17 cellular contexts compared by ENCODE assay signal in the genomic region with DNA sequence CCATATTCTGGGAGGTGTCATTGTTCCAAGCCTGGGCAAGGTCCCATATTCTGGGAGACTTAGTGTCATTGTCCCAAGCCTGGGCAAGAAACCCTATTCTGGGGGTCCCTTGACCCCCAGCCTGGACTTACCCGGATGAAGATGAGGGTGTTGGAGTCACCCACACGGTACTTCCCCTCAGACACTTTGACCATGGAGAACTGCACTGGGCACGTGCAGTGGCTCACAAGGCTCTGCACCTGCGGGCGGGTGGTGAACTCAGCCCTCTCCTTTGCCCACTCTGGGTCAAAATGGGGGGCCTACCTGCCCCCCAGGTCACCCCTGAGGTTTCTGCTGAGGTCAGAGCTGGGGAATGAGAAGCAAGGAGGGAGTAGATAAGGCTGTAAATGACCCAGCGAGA. TPM values are rescaled to one million over a fixed set of nuclear protein-coding genes. Genes with fewer than 3 reads are reported as not detected.
DNase-seq lines count a peak whose midpoint lies in the region; ATAC-seq and TF ChIP-seq lines count a peak whose summit lies in the region.
"Had no signal": no experiment of that assay in that cellular context is flagged by ENCODE, and none has a peak within 500 bp of the region (broad histone marks: within the 10 kb centered on the region; RNA-seq: fewer than 3 reads in every experiment).

No MANE protein-coding gene starts in this region.

- H3K4me1 ChIP-seq in HCT116 (ENCODE audit: control insufficient read depth in 1 of 2, insufficient read depth in 2 of 2, low read length in 2 of 2) (no peaks in the 10 kb centered on the region), neuronal stem cell (ENCODE audit: control insufficient read depth in 2 of 2, insufficient read depth in 1 of 2, low read depth in 1 of 2, low read length in 2 of 2) (peaks cover 5 to 7% of the 10 kb centered on the region in 2 donors)

- no peak overlapping the region for H3K4me3 ChIP-seq in HCT116 (replicated peaks in 1 of 2; ENCODE audit: low read depth in 1 of 2, low read length in 2 of 2)
- H3K4me3 ChIP-seq in neuronal stem cell (ENCODE audit: low read length in 2 of 2) = no peak overlapping the region
- H3K4me3 ChIP-seq: A549 had no signal

- peaks cover 39% of the 10 kb centered on the region for H3K27me3 Mint-ChIP-seq in activated naive CD8-positive, alpha-beta T cell treated with anti-CD3 and anti-CD28 coated beads for 36 hours
- H3K27me3 Mint-ChIP-seq in activated naive CD8-positive, alpha-beta T cell treated with anti-CD3 and anti-CD28 coated beads, Interleukin-2, amount 50 U/mL, for 24 hours = peaks cover 35% of the 10 kb centered on the region
- H3K27me3 Mint-ChIP-seq in WTC11 (ENCODE audit: low read depth) (peaks cover 36% of the 10 kb centered on the region), Calu3 (ENCODE audit: unreplicated experiment) (peaks cover 77% of the 10 kb centered on the region)

- no peaks in the 10 kb centered on the region for H3K9me3 Mint-ChIP-seq in activated naive CD8-positive, alpha-beta T cell treated with anti-CD3 and anti-CD28 coated beads for 36 hours
- H3K9me3 Mint-ChIP-seq in activated naive CD8-positive, alpha-beta T cell treated with anti-CD3 and anti-CD28 coated beads, Interleukin-2, amount 50 U/mL, for 24 hours = no peaks in the 10 kb centered on the region
- H3K9me3 Mint-ChIP-seq in WTC11 (no peaks in the 10 kb centered on the region), Calu3 (ENCODE audit: low read depth, unreplicated experiment) (no peaks in the 10 kb centered on the region)
- H3K9me3 Mint-ChIP-seq: CD8-positive, alpha-beta T cell had no signal

- H3K9ac ChIP-seq in HCT116 (ENCODE audit: low read length) (no peak overlapping the region), neuronal stem cell (ENCODE audit: low read depth, low read length, poor library complexity) (no peak overlapping the region)

- no peaks in the 10 kb centered on the region for H3K36me3 Mint-ChIP-seq in activated naive CD8-positive, alpha-beta T cell treated with anti-CD3 and anti-CD28 coated beads for 36 hours
- H3K36me3 Mint-ChIP-seq in activated naive CD8-positive, alpha-beta T cell treated with anti-CD3 and anti-CD28 coated beads, Interleukin-2, amount 50 U/mL, for 24 hours (ENCODE audit: low read depth) = no peaks in the 10 kb centered on the region
- no peaks in the 10 kb centered on the region for H3K36me3 Mint-ChIP-seq in WTC11
- peaks cover 15% of the 10 kb centered on the region for H3K36me3 Mint-ChIP-seq in Calu3 (ENCODE audit: insufficient read depth, unreplicated experiment)
- H3K36me3 Mint-ChIP-seq: CD8-positive, alpha-beta T cell had no signal

- no peak overlapping the region for H3K18ac ChIP-seq in neuronal stem cell (ENCODE audit: low read length)

- POLR2A ChIA-PET in HCT116 (lab: Charles Lee) (no interaction called here), WTC11 (lab: Charles Lee) (no interaction called here)

- intact Hi-C loops in HCT116 (cut with micrococcal nuclease) (loop anchor here (5.0 to 10.0 kb wide), 5 partner anchors 437 to 1324 kb away; no protein-coding TSS in a partner anchor), Calu3 (cut with micrococcal nuclease; ENCODE audit: unreplicated experiment) (loop anchor here (5.0 to 10.0 kb wide), 2 partner anchors 434 to 577 kb away; no protein-coding TSS in a partner anchor)

- H3K4me3 Mint-ChIP-seq in activated naive CD8-positive, alpha-beta T cell treated with anti-CD3 and anti-CD28 coated beads for 36 hours = peak overlapping the region; percentile 42
- H3K4me3 Mint-ChIP-seq in activated naive CD8-positive, alpha-beta T cell treated with anti-CD3 and anti-CD28 coated beads, Interleukin-2, amount 50 U/mL, for 24 hours = no peak overlapping the region
- 0 out of 2 replicates have a peak overlapping the region, but pooled peaks have one; percentile 29 for H3K4me3 Mint-ChIP-seq in WTC11
- H3K4me3 Mint-ChIP-seq in Calu3 (ENCODE audit: low read depth, unreplicated experiment) = no peak overlapping the region
- H3K4me3 Mint-ChIP-seq: CD8-positive, alpha-beta T cell had no signal

- peaks cover 4% of the 10 kb centered on the region; the same call in 1 of the 2 replicates for H3K27me3 ChIP-seq in HCT116 (ENCODE audit: insufficient read depth, low read length)
- peaks cover 0 to 41% (median 14%) of the 10 kb centered on the region in 3 experiments for H3K27me3 ChIP-seq in neuronal stem cell (ENCODE audit: control insufficient read depth in 3 of 3, insufficient read depth in 3 of 3, low read depth in 1 of 3, low read length in 3 of 3)
- H3K27me3 ChIP-seq: BE2C had no signal

- H3K4me2 ChIP-seq in HCT116 (ENCODE audit: low read length) = no peak overlapping the region
- no peak overlapping the region for H3K4me2 ChIP-seq in neuronal stem cell (ENCODE audit: insufficient read depth, low read length, poor library complexity, severe bottlenecking)

- no peak for ATAC-seq in activated naive CD8-positive, alpha-beta T cell treated with anti-CD3 and anti-CD28 coated beads, Interleukin-2, amount 50 U/mL, for 24 hours
- no peak for ATAC-seq in HCT116
- no peak for ATAC-seq in WTC11
- ATAC-seq: CD8-positive, alpha-beta T cell had no signal

- no peak overlapping the region for H4K91ac ChIP-seq in neuronal stem cell (ENCODE audit: low read depth, low read length, poor library complexity)

- peaks cover 34% of the 10 kb centered on the region for H3K4me1 Mint-ChIP-seq in activated naive CD8-positive, alpha-beta T cell treated with anti-CD3 and anti-CD28 coated beads for 36 hours
- peaks cover 26% of the 10 kb centered on the region for H3K4me1 Mint-ChIP-seq in activated naive CD8-positive, alpha-beta T cell treated with anti-CD3 and anti-CD28 coated beads, Interleukin-2, amount 50 U/mL, for 24 hours
- peaks cover 26% of the 10 kb centered on the region for H3K4me1 Mint-ChIP-seq in WTC11
- no peaks in the 10 kb centered on the region for H3K4me1 Mint-ChIP-seq in Calu3 (ENCODE audit: low read depth, unreplicated experiment)

- CTCF ChIA-PET in HCT116 (lab: Charles Lee) = interaction anchor here (1.0 kb wide), 1 partner anchor 195 kb away, joined by 4 read pairs; no protein-coding TSS in a partner anchor
- CTCF ChIA-PET in WTC11 (lab: Charles Lee) = interaction anchor here (0.5 to 8.3 kb wide), 11 partner anchors 11 to 436 kb away, joined by 3 to 100 read pairs (median 9); a partner anchor contains a TSS
- CTCF ChIA-PET in Calu3 (lab: Charles Lee) = interaction anchor here (0.6 to 3.6 kb wide), 2 partner anchors 15 to 578 kb away, joined by 5 to 20 read pairs; no protein-coding TSS in a partner anchor

- no peak for TF ChIP-seq CTCF in HCT116 (IDR thresholded peaks at IDR 0.05 in 2 of 3, conservative IDR thresholded peaks at IDR 0.05 in 1 of 3; ENCODE audit: borderline replicate concordance in 1 of 3, insufficient read depth in 1 of 3, low read depth in 2 of 3, low read length in 2 of 3)
- TF ChIP-seq CTCF in WTC11 (IDR thresholded peaks at IDR 0.05) = no peak
- TF ChIP-seq CTCF in Calu3 (IDR thresholded peaks at IDR 0.05; ENCODE audit: unreplicated experiment) = no peak

- H2AFZ ChIP-seq in HCT116 (ENCODE audit: low read depth, low read length, poor library complexity, severe bottlenecking) (no peak overlapping the region), neuronal stem cell (ENCODE audit: low read length) (no peak overlapping the region)

- RAD21 ChIA-PET in HCT116 (lab: Charles Lee; ENCODE audit: low non-redundant PET in 1 of 2, low total read pairs in 2 of 2, uncharacterized antibody in 2 of 2, unreplicated experiment in 2 of 2) = interaction anchor here in 1 of 2 experiments (0.6 kb wide), 1 partner anchor 134 kb away, joined by 5 read pairs; no protein-coding TSS in a partner anchor

- DNase-seq in activated naive CD8-positive, alpha-beta T cell treated with anti-CD3 and anti-CD28 coated beads for 36 hours = no peak
- no peak for DNase-seq in activated naive CD8-positive, alpha-beta T cell treated with anti-CD3 and anti-CD28 coated beads, Interleukin-2, amount 50 U/mL, for 24 hours
- DNase-seq in HCT116 (ENCODE audit: low read depth, low spot score) (no peak), WTC11 (ENCODE audit: low spot score) (no peak), neuronal stem cell (ENCODE audit: low spot score) (no peak), Calu3 (no peak), H4 (ENCODE audit: low spot score) (no peak)
- DNase-seq: CD8-positive, alpha-beta T cell; COR-L47; DND-41; GDM1; GOT3; HCEC 1CT had no signal

- H3K27ac ChIP-seq in HCT116 (ENCODE audit: low read depth, low read length) = no peak overlapping the region
- H3K27ac ChIP-seq in neuronal stem cell (replicated peaks; ENCODE audit: low read length) = no peak overlapping the region

- H3K79me2 ChIP-seq in HCT116 (ENCODE audit: insufficient read depth, low read length) = no peaks in the 10 kb centered on the region

- no peaks in the 10 kb centered on the region for H3K9me2 ChIP-seq in HCT116 (ENCODE audit: insufficient read depth)

- no peak overlapping the region for H3K23ac ChIP-seq in neuronal stem cell (ENCODE audit: low read depth, low read length, poor library complexity)

- peak overlapping the region; percentile 80 for H3K27ac Mint-ChIP-seq in activated naive CD8-positive, alpha-beta T cell treated with anti-CD3 and anti-CD28 coated beads for 36 hours
- no peak overlapping the region for H3K27ac Mint-ChIP-seq in activated naive CD8-positive, alpha-beta T cell treated with anti-CD3 and anti-CD28 coated beads, Interleukin-2, amount 50 U/mL, for 24 hours
- H3K27ac Mint-ChIP-seq in WTC11 (no peak overlapping the region), Calu3 (ENCODE audit: unreplicated experiment) (no peak overlapping the region)
- H3K27ac Mint-ChIP-seq: CD14-positive monocyte; CD8-positive, alpha-beta T cell had no signal

- H3K79me1 ChIP-seq in neuronal stem cell (ENCODE audit: low read depth, low read length) = no peaks in the 10 kb centered on the region

- no TSS peak for BruUV-seq in HCT116 (replicated peaks; lab: Mats Ljungman, UMichigan)
- BruUV-seq in Calu3 (replicated peaks; lab: Mats Ljungman, UMichigan) = no TSS peak

- H3K9me3 ChIP-seq in HCT116 (ENCODE audit: control insufficient read depth in 1 of 2, insufficient read depth in 1 of 2, low read depth in 1 of 2, low read length in 2 of 2) (no peaks in the 10 kb centered on the region), neuronal stem cell (replicated peaks in 1 of 2; ENCODE audit: control insufficient read depth in 2 of 2, insufficient read depth in 1 of 2, low read depth in 1 of 2, low read length in 2 of 2) (no peaks in the 10 kb centered on the region)
- H3K9me3 ChIP-seq: A549, BE2C had no signal

- no peaks in the 10 kb centered on the region for H4K20me1 ChIP-seq in HCT116 (ENCODE audit: insufficient read depth)

- H3K14ac ChIP-seq in neuronal stem cell (ENCODE audit: low read length) = no peak overlapping the region

- TF ChIP-seq POLR2A in HCT116 (IDR thresholded peaks at IDR 0.05; ENCODE audit: borderline replicate concordance, extremely low read depth, insufficient read depth, insufficient read length) = no peak

- H2BK15ac ChIP-seq in neuronal stem cell (ENCODE audit: low read length) = no peak overlapping the region

- H3K36me3 ChIP-seq in HCT116 (ENCODE audit: control insufficient read depth in 1 of 2, insufficient read depth in 2 of 2, low read length in 2 of 2) = no peaks in the 10 kb centered on the region
- H3K36me3 ChIP-seq in neuronal stem cell (replicated peaks in 1 of 2; ENCODE audit: control insufficient read depth in 2 of 2, insufficient read depth in 2 of 2, low read length in 2 of 2) = no peaks in the 10 kb centered on the region
- H3K36me3 ChIP-seq: BE2C had no signal

- no peak overlapping the region for H3K4ac ChIP-seq in neuronal stem cell (ENCODE audit: low read length)

- H2BK5ac ChIP-seq in neuronal stem cell (ENCODE audit: low read length) = no peak overlapping the region

- WGBS in neuronal stem cell (ENCODE audit: extremely low coverage in 2 of 2, insufficient read length in 2 of 2, insufficient replicate concordance in 1 of 2), 2 donors = no CpG with 5 or more reads among the region's 6 CpGs

- H2AK5ac ChIP-seq in neuronal stem cell (ENCODE audit: low read depth, low read length) = peak overlapping the region; percentile 6

- no peak for TF ChIP-seq RAD21 in HCT116 (IDR thresholded peaks at IDR 0.05; ENCODE audit: low read depth)

- H4K8ac ChIP-seq in neuronal stem cell (ENCODE audit: low read depth, low read length) = no peak overlapping the region

- H2BK12ac ChIP-seq in neuronal stem cell (ENCODE audit: low read length) = no peak overlapping the region

- no peak overlapping the region for H2BK120ac ChIP-seq in neuronal stem cell (ENCODE audit: low read depth, low read length)

RNA-seq across cellular contexts. Expression of a gene that starts 4.1 kb away (rescaled TPM):
- total RNA-seq in activated naive CD8-positive, alpha-beta T cell treated with anti-CD3 and anti-CD28 coated beads for 36 hours = under 1 TPM; 0.40 to 0.43 TPM
- total RNA-seq in HCT116 (2021; ENCODE audit: unreplicated experiment) (not detected), WTC11 (2021) (0.07 to 0.30 TPM (median 0.15 TPM) in 3 replicates), Calu3 (2022) (not detected in 2 replicates)
- polyA plus RNA-seq in HCT116 (2012) = not detected in 2 replicates
- 0.15 TPM for polyA plus RNA-seq in neuronal stem cell (2013, experiment 1 of 2)
- polyA plus RNA-seq in neuronal stem cell (2013, experiment 2 of 2) = 0.19 TPM
- 0.04 TPM in 2 replicates for total RNA-seq in H4 (2014; rRNA removed; shearing (Covaris generic))
- polyA plus RNA-seq: AG04450, CD14-positive monocyte had no signal

RNA-seq across cellular contexts. Expression of a gene that starts 11.7 kb away (rescaled TPM):
- not detected for total RNA-seq in activated naive CD8-positive, alpha-beta T cell treated with anti-CD3 and anti-CD28 coated beads for 36 hours
- total RNA-seq in HCT116 (2021; ENCODE audit: unreplicated experiment) = not detected
- 0.15 TPM in 1 of 2 replicates, not detected in the other for polyA plus RNA-seq in HCT116 (2012)
- total RNA-seq in WTC11 (2021) = 0.30 to 0.89 TPM (median 0.35 TPM) in 3 replicates
- 0.24 TPM for polyA plus RNA-seq in neuronal stem cell (2013, experiment 1 of 2)
- polyA plus RNA-seq in neuronal stem cell (2013, experiment 2 of 2) = 0.32 TPM
- total RNA-seq in Calu3 (2022) = not detected in 2 replicates
- total RNA-seq in H4 (2014; rRNA removed; shearing (Covaris generic)) = not detected in 2 replicates
- total RNA-seq: CD8-positive, alpha-beta T cell had no signal
- polyA plus RNA-seq: AG04450, CD14-positive monocyte had no signal

RNA-seq across cellular contexts. Expression of a gene that starts 17.5 kb away (rescaled TPM):
- 1 to 10 TPM; 2.5 to 2.6 TPM for total RNA-seq in activated naive CD8-positive, alpha-beta T cell treated with anti-CD3 and anti-CD28 coated beads for 36 hours
- 0.15 TPM for total RNA-seq in HCT116 (2021; ENCODE audit: unreplicated experiment)
- not detected in 2 replicates for polyA plus RNA-seq in HCT116 (2012)
- total RNA-seq in WTC11 (2021) = 17.4 to 25.4 TPM (median 25.3 TPM) in 3 replicates
- 20.8 TPM for polyA plus RNA-seq in neuronal stem cell (2013, experiment 1 of 2)
- 20.9 TPM for polyA plus RNA-seq in neuronal stem cell (2013, experiment 2 of 2)
- total RNA-seq in Calu3 (2022) = 0.95 and 1.4 TPM in 2 replicates
- total RNA-seq in H4 (2014; rRNA removed; shearing (Covaris generic)) = 6.2 and 6.4 TPM in 2 replicates
- polyA plus RNA-seq: CD14-positive monocyte had no signal

RNA-seq across cellular contexts. Expression of a gene that starts 46.5 kb away (rescaled TPM):
- under 1 TPM; 0.21 to 0.50 TPM for total RNA-seq in activated naive CD8-positive, alpha-beta T cell treated with anti-CD3 and anti-CD28 coated beads for 36 hours
- 2.6 TPM for total RNA-seq in HCT116 (2021; ENCODE audit: unreplicated experiment)
- polyA plus RNA-seq in HCT116 (2012) = 1.4 and 1.5 TPM in 2 replicates
- total RNA-seq in WTC11 (2021) = 0.22 TPM in 1 of 3 replicates, not detected in the others
- 0.53 TPM for polyA plus RNA-seq in neuronal stem cell (2013, experiment 1 of 2)
- polyA plus RNA-seq in neuronal stem cell (2013, experiment 2 of 2) = 0.40 TPM
- total RNA-seq in Calu3 (2022) = not detected in 2 replicates
- 0.68 TPM in 1 of 2 replicates, not detected in the other for total RNA-seq in H4 (2014; rRNA removed; shearing (Covaris generic))
- polyA plus RNA-seq: CD14-positive monocyte had no signal

Comparison
In these comparisons a context has a peak if more than half of its experiments do, and no peak if none do; other contexts are left out.
1. H3K4me3 Mint-ChIP-seq: peak in activated naive CD8-positive, alpha-beta T cell treated with anti-CD3 and anti-CD28 coated beads for 36 hours (single experiment) and WTC11 (single experiment); none in activated naive CD8-positive, alpha-beta T cell treated with anti-CD3 and anti-CD28 coated beads, Interleukin-2, amount 50 U/mL, for 24 hours (single experiment) and Calu3 (single experiment).